In the genomic region with DNA sequence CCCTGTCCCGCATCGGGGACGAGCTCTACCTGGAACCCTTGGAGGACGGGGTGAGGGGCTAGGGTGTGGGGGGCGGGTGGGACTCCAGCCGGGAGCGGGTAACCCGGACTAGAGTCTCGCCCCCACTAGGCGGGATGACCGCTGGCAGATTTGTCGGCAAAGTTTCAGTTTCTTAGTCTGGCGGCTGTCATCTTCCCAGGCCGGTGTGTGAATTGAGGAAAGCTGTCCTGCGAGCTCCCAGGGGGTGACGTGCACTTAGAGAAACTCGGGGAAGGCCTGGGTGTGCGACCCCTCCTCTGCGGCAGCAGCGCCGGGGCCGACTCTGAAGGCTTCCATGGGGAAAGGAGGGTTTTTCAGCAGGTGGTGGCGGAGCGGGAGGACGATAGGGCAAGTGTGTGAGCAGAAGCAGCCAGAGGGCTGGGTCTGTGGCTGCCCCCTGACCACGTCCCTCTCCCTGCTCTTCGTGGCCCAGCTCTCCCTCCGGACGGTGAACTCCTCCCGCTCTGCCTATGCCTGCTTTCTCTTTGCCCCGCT, we compare ENCODE assay signal across 6 cellular contexts. TPM values are rescaled to one million over a fixed set of nuclear protein-coding genes. Genes with fewer than 3 reads are reported as not detected.
A peak's percentile ranks its signal among the peaks of the same experiment; 100 is the strongest.
DNase-seq lines count a peak whose midpoint lies in the region; TF ChIP-seq lines count a peak whose summit lies in the region.

No MANE protein-coding gene starts in this region.

- WGBS in tibial nerve, 2 donors: 8 to 27% methylated on average over 14 to 31 of the region's 31 CpGs

- TF ChIP-seq CTCF in BJ (IDR thresholded peaks at IDR 0.05; ENCODE audit: insufficient read depth, low read depth, low read length) (no peak), foreskin fibroblast (IDR thresholded peaks at IDR 0.05; ENCODE audit: low read depth, low read length) (no peak), tibial nerve (IDR thresholded peaks at IDR 0.05) (no peak)

- H3K27ac ChIP-seq in tibial nerve: peak overlapping the region in 3 of 4 donors; percentile 80 to 90 (median 82)

- DNase-seq in BJ (ENCODE audit: low read depth): no peak
- DNase-seq in foreskin fibroblast: no peak
- no peak for DNase-seq in tibial nerve (ENCODE audit: low spot score in 2 of 2)
- no peak for DNase-seq in stimulated activated CD4-positive, alpha-beta T cell treated with anti-CD3 and anti-CD28 coated beads, Interleukin-12 subunit alpha, Interleukin-12 subunit beta, amount 100 ng/mL, for 4 hours
- no peak for DNase-seq in globus pallidus (ENCODE audit: low spot score)

- no peaks in the 10 kb centered on the region; the same call in 1 of the 2 replicates for H3K27me3 ChIP-seq in BJ (ENCODE audit: control insufficient read depth, insufficient read depth, low read length)
- H3K27me3 ChIP-seq in tibial nerve: no peaks in the 10 kb centered on the region

- H3K4me3 Mint-ChIP-seq in IgD-negative memory B cell: peak overlapping the region; percentile 74 to 95 (median 90)

- no peak for TF ChIP-seq POLR2A in tibial nerve (IDR thresholded peaks at IDR 0.05)

- H3K4me1 ChIP-seq in tibial nerve: peaks cover 0 to 42% (median 17%) of the 10 kb centered on the region in 4 donors

- H3K36me3 Mint-ChIP-seq in IgD-negative memory B cell: no peaks in the 10 kb centered on the region

- no peaks in the 10 kb centered on the region for H3K9me3 ChIP-seq in tibial nerve

- peaks cover 10% of the 10 kb centered on the region for H3K36me3 ChIP-seq in BJ (ENCODE audit: control insufficient read depth, insufficient read depth, low read length)
- peaks cover 0 to 39% (median under 1%) of the 10 kb centered on the region in 3 donors for H3K36me3 ChIP-seq in tibial nerve

- H3K27me3 Mint-ChIP-seq in IgD-negative memory B cell: no peaks in the 10 kb centered on the region

- H3K9me3 Mint-ChIP-seq in IgD-negative memory B cell: no peaks in the 10 kb centered on the region

- no peak for TF ChIP-seq EP300 in tibial nerve (IDR thresholded peaks at IDR 0.05)

- peak overlapping the region; percentile 63 to 80 (median 73) for H3K27ac Mint-ChIP-seq in IgD-negative memory B cell

- peaks cover 14 to 31% (median 31%) of the 10 kb centered on the region in 3 donors for H3K4me1 Mint-ChIP-seq in IgD-negative memory B cell

- POLR2A ChIA-PET in BJ (lab: Charles Lee): interaction anchor here (0.6 to 1.5 kb wide), 2 partner anchors 9 to 46 kb away, joined by 6 to 9 read pairs; partner anchors contain the start of gene PPP1CA

- CTCF ChIA-PET in BJ (lab: Yijun Ruan, JAX): interaction anchor here (0.7 to 24.6 kb wide), 9 partner anchors 10 to 191 kb away, joined by 3 to 892 read pairs (median 7); partner anchors contain the start of genes GSTP1, POLD4, PPP1CA and TMEM134

- peak overlapping the region; percentile 92 for H3K4me3 ChIP-seq in BJ (ENCODE audit: low read depth, low read length)
- H3K4me3 ChIP-seq in foreskin fibroblast (ENCODE audit: low read depth in 1 of 2, low read length in 2 of 2): peak overlapping the region; percentile 61 to 91
- H3K4me3 ChIP-seq in tibial nerve: peak overlapping the region; percentile 55 to 94 (median 88)

RNA-seq across cellular contexts. Expression of gene RAD9A, which starts 0.5 kb away (rescaled TPM):
- polyA plus RNA-seq in BJ (2011; rRNA removed) (5.9 and 10.7 TPM in 2 replicates), IgD-negative memory B cell (12.0 TPM)
- polyA minus RNA-seq in BJ (2011; rRNA and poly(A)+ RNA removed): 1.9 and 2.5 TPM in 2 replicates
- total RNA-seq in tibial nerve: 10 to 100 TPM; 22.7 to 39.0 (median 36.4) TPM

RNA-seq across cellular contexts. Expression of gene PPP1CA, which starts 9.4 kb away (rescaled TPM):
- polyA plus RNA-seq in BJ (2011; rRNA removed) (146 and 233 TPM in 2 replicates), IgD-negative memory B cell (546 TPM)
- 104 and 141 TPM in 2 replicates for polyA minus RNA-seq in BJ (2011; rRNA and poly(A)+ RNA removed)
- 10 to 100 TPM; 50.6 to 97.8 (median 72.7) TPM for total RNA-seq in tibial nerve

RNA-seq across cellular contexts. Expression of gene TBC1D10C, which starts 11.6 kb away (rescaled TPM):
- polyA plus RNA-seq in BJ (2011; rRNA removed) (not detected in 2 replicates), IgD-negative memory B cell (341 TPM)
- not detected in 2 replicates for polyA minus RNA-seq in BJ (2011; rRNA and poly(A)+ RNA removed)
- total RNA-seq in tibial nerve: 1 to 10 TPM; 1.5 to 4.5 (median 2.2) TPM

RNA-seq across cellular contexts. Expression of gene CLCF1, which starts 18.9 kb away (rescaled TPM):
- polyA plus RNA-seq in BJ (2011; rRNA removed): 13.9 and 21.3 TPM in 2 replicates
- polyA minus RNA-seq in BJ (2011; rRNA and poly(A)+ RNA removed): 9.8 and 11.6 TPM in 2 replicates
- polyA plus RNA-seq in IgD-negative memory B cell: 5.1 TPM
- total RNA-seq in tibial nerve: 10 to 100 TPM in 1 of 4 donors, 1 to 10 TPM in 3; 3.7 to 23.1 (median 5.9) TPM

RNA-seq across cellular contexts. Expression of gene CARNS1, which starts 23.2 kb away (rescaled TPM):
- polyA plus RNA-seq in BJ (2011; rRNA removed) (0.07 and 0.12 TPM in 2 replicates), IgD-negative memory B cell (2.4 TPM)
- 0.10 TPM in 1 of 2 replicates, not detected in the other for polyA minus RNA-seq in BJ (2011; rRNA and poly(A)+ RNA removed)
- 1 to 10 TPM; 1.8 to 5.9 (median 4.3) TPM for total RNA-seq in tibial nerve

Comparison
In these comparisons a context has a peak if more than half of its experiments do, and no peak if none do; other contexts are left out.
1. RNA of gene TBC1D10C, which starts 11.6 kb away (polyA plus RNA-seq): 341 TPM in IgD-negative memory B cell (single experiment); not detected in BJ; every median in the first group is over 100 times any median in the second.
2. Peak in every context shown above with its lines, with median percentiles within 50 percentile points of each other: H3K4me3 ChIP-seq.